8 cellular contexts compared by ENCODE assay signal in genomic region chr1:91020967-91021685, GRCh38. TPM values are rescaled to one million over a fixed set of nuclear protein-coding genes. Genes with fewer than 3 reads are reported as not detected.
DNase-seq lines count a peak whose midpoint lies in the region; ATAC-seq and TF ChIP-seq lines count a peak whose summit lies in the region.

No MANE protein-coding gene starts in this region.

- H2BK15ac ChIP-seq in IMR-90 (ENCODE audit: low read depth, low read length): no peak overlapping the region

- WGBS in IMR-90 (ENCODE audit: extremely low coverage in 2 of 2, insufficient read length in 1 of 2), 2 experiments: 0% methylated on average over 1 of the region's 33 CpGs; no CpG with 5 or more reads in 1 of the 2 experiments

- H4K91ac ChIP-seq in IMR-90 (ENCODE audit: insufficient read depth, low read depth, low read length): peak overlapping the region; percentile 50; the same call in 1 of the 2 replicates

- no peak; the same call in 1 of the 2 replicates for TF ChIP-seq POLR2A in IMR-90 (IDR thresholded peaks at IDR 0.05; ENCODE audit: low read depth, low read length)
- peak; percentile 44; the same call in 1 of the 2 replicates for TF ChIP-seq POLR2A in Raji (IDR thresholded peaks at IDR 0.05; ENCODE audit: insufficient read depth, low read depth, low read length)

- peak overlapping the region; percentile 83 for H3K27ac ChIP-seq in IMR-90 (ENCODE audit: insufficient read depth, low read length)
- peak overlapping the region; percentile 96 for H3K27ac ChIP-seq in subcutaneous abdominal adipose tissue (ENCODE audit: low read depth, low read length)

- H3K9me3 ChIP-seq in IMR-90 (ENCODE audit: control insufficient read depth, insufficient read depth, low read length): no peaks in the 10 kb centered on the region
- no peaks in the 10 kb centered on the region for H3K9me3 ChIP-seq in neuron (ENCODE audit: low read length)
- H3K9me3 ChIP-seq in subcutaneous abdominal adipose tissue (ENCODE audit: control insufficient read depth in 5 of 5, low read length in 5 of 5): no peaks in the 10 kb centered on the region

- H3K18ac ChIP-seq in IMR-90 (ENCODE audit: low read depth, low read length): peak overlapping the region; percentile 3; the same call in 1 of the 2 replicates

- peaks cover 26% of the 10 kb centered on the region for H4K20me1 ChIP-seq in IMR-90 (ENCODE audit: insufficient read depth, low read length)

- peak overlapping the region; percentile 19; the same call in 1 of the 2 replicates for H4K5ac ChIP-seq in IMR-90 (ENCODE audit: low read depth, low read length)

- H2AK5ac ChIP-seq in IMR-90 (ENCODE audit: low read depth, low read length): peak overlapping the region; percentile 55

- H2BK5ac ChIP-seq in IMR-90 (ENCODE audit: low read depth, low read length, poor library complexity, severe bottlenecking): peak overlapping the region; percentile 64

- no peak overlapping the region for H2BK20ac ChIP-seq in IMR-90 (ENCODE audit: low read depth, low read length)

- ATAC-seq in GM21529 (IDR thresholded peaks at IDR 0.05; ENCODE audit: unreplicated experiment) (peak; percentile 41), IMR-90 (ENCODE audit: low read depth) (peak; percentile 73)

- H2BK120ac ChIP-seq in IMR-90 (ENCODE audit: low read depth, low read length): no peak overlapping the region

- peak overlapping the region; percentile 21 for H3K23ac ChIP-seq in IMR-90 (ENCODE audit: low read depth, low read length)

- H3K4me3 ChIP-seq in IMR-90 (ENCODE audit: insufficient read depth, low read depth, low read length): peak overlapping the region; percentile 65
- peak overlapping the region; percentile 86 for H3K4me3 ChIP-seq in fibroblast of villous mesenchyme (ENCODE audit: low read depth, low read length)
- H3K4me3 ChIP-seq in neuron (ENCODE audit: low read length): peak overlapping the region; percentile 74
- H3K4me3 ChIP-seq in subcutaneous abdominal adipose tissue (ENCODE audit: low read depth in 1 of 5, low read length in 5 of 5): peak overlapping the region; percentile 78 to 96 (median 92)

- peak overlapping the region; percentile 50 to 90; a peak in 3 of 4 replicates for H4K8ac ChIP-seq in IMR-90 (ENCODE audit: low read depth in 2 of 2, low read length in 2 of 2)

- dilution Hi-C loops in IMR-90 (cut with HindIII; ENCODE audit: low sequenced_read_pairs, unreplicated experiment): no loop called here

- H3K9me1 ChIP-seq in IMR-90 (ENCODE audit: insufficient read depth, low read length): no peaks in the 10 kb centered on the region

- TF ChIP-seq RAD21 in IMR-90 (IDR thresholded peaks at IDR 0.05; ENCODE audit: low read length): no peak

- peak overlapping the region; percentile 99 for H2AFZ ChIP-seq in IMR-90 (replicated peaks; ENCODE audit: low read length, poor library complexity)
- no peak overlapping the region for H2AFZ ChIP-seq in neuron (ENCODE audit: low read depth, low read length)

- BruUV-seq in IMR-90 (replicated peaks; lab: Mats Ljungman, UMichigan): no TSS peak

- H3K9ac ChIP-seq in IMR-90 (ENCODE audit: low read depth, low read length) (peak overlapping the region; percentile 79), subcutaneous abdominal adipose tissue (ENCODE audit: low read length in 5 of 5) (peak overlapping the region; percentile 74 to 98 (median 84))

- H2AK9ac ChIP-seq in IMR-90 (replicated peaks; ENCODE audit: low read depth, low read length, poor library complexity): peak overlapping the region; percentile 95

- H3K36me3 ChIP-seq in IMR-90 (ENCODE audit: control insufficient read depth, insufficient read depth, low read length): no peaks in the 10 kb centered on the region
- H3K36me3 ChIP-seq in neuron (ENCODE audit: insufficient read depth, low read length): peaks cover 4% of the 10 kb centered on the region
- no peaks in the 10 kb centered on the region for H3K36me3 ChIP-seq in subcutaneous abdominal adipose tissue (ENCODE audit: control insufficient read depth in 5 of 5, insufficient read depth in 5 of 5, low read length in 5 of 5)

- DNase-seq in DMS53 treated with DMSO at 0.1 percent for 48 hours (lab: John Stamatoyannopoulos, UW; ENCODE audit: unreplicated experiment) (peak; percentile 84), IMR-90 (peak; percentile 89), activated gamma-delta T cell (lab: John Stamatoyannopoulos, UW) (peak; percentile 70), fibroblast of villous mesenchyme (ENCODE audit: low read depth) (peak; percentile 87)

- peak overlapping the region; percentile 46 for H3K14ac ChIP-seq in IMR-90 (replicated peaks; ENCODE audit: low read depth, low read length)

- H3K79me1 ChIP-seq in IMR-90 (ENCODE audit: low read depth in 1 of 2, low read length in 2 of 2): peaks cover 2 to 30% of the 10 kb centered on the region in 2 experiments; a peak in 3 of 4 replicates

- H3K4me2 ChIP-seq in IMR-90 (ENCODE audit: low read depth, low read length): peak overlapping the region; percentile 94

- TF ChIP-seq CTCF in IMR-90 (conservative IDR thresholded peaks at IDR 0.05; ENCODE audit: low read depth, low read length) (no peak), fibroblast of villous mesenchyme (IDR thresholded peaks at IDR 0.05; ENCODE audit: insufficient read depth, low read depth, low read length) (no peak)

- CTCF ChIA-PET in IMR-90 (lab: Yijun Ruan, JAX): no interaction called here

- H3K4me1 ChIP-seq in IMR-90 (ENCODE audit: control insufficient read depth, insufficient read depth, low read length): no peaks in the 10 kb centered on the region
- H3K4me1 ChIP-seq in neuron (ENCODE audit: insufficient read depth, low read length): peaks cover 4% of the 10 kb centered on the region
- H3K4me1 ChIP-seq in subcutaneous abdominal adipose tissue (ENCODE audit: control insufficient read depth in 5 of 5, insufficient read depth in 5 of 5, low read length in 5 of 5): peaks cover 0 to 45% (median 36%) of the 10 kb centered on the region in 5 donors

- POLR2A ChIA-PET in IMR-90 (lab: Charles Lee; ENCODE audit: unreplicated experiment): interaction anchor here (0.6 kb wide), 1 partner anchor 13 kb away, joined by 4 read pairs; no protein-coding TSS in a partner anchor

- intact Hi-C loops in IMR-90 (cut with micrococcal nuclease): loop anchor here (5.0 kb wide), 3 partner anchors 94 to 169 kb away; no protein-coding TSS in a partner anchor

- no peaks in the 10 kb centered on the region for H3K27me3 ChIP-seq in IMR-90 (ENCODE audit: control insufficient read depth, insufficient read depth, low read length)
- H3K27me3 ChIP-seq in neuron (ENCODE audit: insufficient read depth, low read length): no peaks in the 10 kb centered on the region
- no peaks in the 10 kb centered on the region for H3K27me3 ChIP-seq in subcutaneous abdominal adipose tissue (ENCODE audit: control insufficient read depth in 5 of 5, insufficient read depth in 4 of 5, low read length in 5 of 5)

- peak overlapping the region; percentile 32 for H3K4ac ChIP-seq in IMR-90 (ENCODE audit: low read depth, low read length)

- H3K56ac ChIP-seq in IMR-90 (ENCODE audit: extremely low read depth, insufficient read depth, low read length): peak overlapping the region; percentile 73

- in situ Hi-C loops in IMR-90 (cut with MboI; ENCODE audit: low sequenced_read_pairs): no loop called here

TF ChIP-seq in IMR-90, 13 proteins besides CTCF, POLR2A, EP300 and RAD21:
- TF ChIP-seq MAFK (IDR thresholded peaks at IDR 0.05; ENCODE audit: low read depth, low read length): no peak
- TF ChIP-seq, protein P1, sequence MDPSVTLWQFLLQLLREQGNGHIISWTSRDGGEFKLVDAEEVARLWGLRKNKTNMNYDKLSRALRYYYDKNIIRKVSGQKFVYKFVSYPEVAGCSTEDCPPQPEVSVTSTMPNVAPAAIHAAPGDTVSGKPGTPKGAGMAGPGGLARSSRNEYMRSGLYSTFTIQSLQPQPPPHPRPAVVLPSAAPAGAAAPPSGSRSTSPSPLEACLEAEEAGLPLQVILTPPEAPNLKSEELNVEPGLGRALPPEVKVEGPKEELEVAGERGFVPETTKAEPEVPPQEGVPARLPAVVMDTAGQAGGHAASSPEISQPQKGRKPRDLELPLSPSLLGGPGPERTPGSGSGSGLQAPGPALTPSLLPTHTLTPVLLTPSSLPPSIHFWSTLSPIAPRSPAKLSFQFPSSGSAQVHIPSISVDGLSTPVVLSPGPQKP (IDR thresholded peaks at IDR 0.05; ENCODE audit: borderline replicate concordance, low read depth, low read length): no peak
- TF ChIP-seq USF2 (IDR thresholded peaks at IDR 0.05; ENCODE audit: low read depth, low read length): peak; percentile 93
- no peak for TF ChIP-seq RCOR1 (IDR thresholded peaks at IDR 0.05; ENCODE audit: insufficient replicate concordance, low read length)

RNA-seq across cellular contexts. Expression of gene ZNF644, which starts 0.7 kb away (rescaled TPM):
- 45.3 and 66.7 TPM in 2 replicates for total RNA-seq in IMR-90 (2012; rRNA removed)
- polyA plus RNA-seq in IMR-90 (2012; rRNA removed): 7.1 and 9.0 TPM in 2 replicates
- 1.1 and 1.3 TPM in 2 replicates for polyA plus RNA-seq in IMR-90 (2012; cell fraction: cytosol; rRNA removed)
- 0.84 and 18.8 TPM in 2 replicates for polyA plus RNA-seq in IMR-90 (2012; cell fraction: nucleus; rRNA removed; ENCODE audit: low replicate concordance)
- total RNA-seq in fibroblast of villous mesenchyme: 58.0 and 92.4 TPM in 2 replicates

Comparison
In these comparisons a context has a peak if more than half of its experiments do, and no peak if none do; other contexts are left out.
1. Peak in every context shown above with its lines: DNase-seq, ATAC-seq, H3K4me3 ChIP-seq and H3K27ac ChIP-seq.